Comparison of ENCODE assay signal across 14 cellular contexts in the genomic region with DNA sequence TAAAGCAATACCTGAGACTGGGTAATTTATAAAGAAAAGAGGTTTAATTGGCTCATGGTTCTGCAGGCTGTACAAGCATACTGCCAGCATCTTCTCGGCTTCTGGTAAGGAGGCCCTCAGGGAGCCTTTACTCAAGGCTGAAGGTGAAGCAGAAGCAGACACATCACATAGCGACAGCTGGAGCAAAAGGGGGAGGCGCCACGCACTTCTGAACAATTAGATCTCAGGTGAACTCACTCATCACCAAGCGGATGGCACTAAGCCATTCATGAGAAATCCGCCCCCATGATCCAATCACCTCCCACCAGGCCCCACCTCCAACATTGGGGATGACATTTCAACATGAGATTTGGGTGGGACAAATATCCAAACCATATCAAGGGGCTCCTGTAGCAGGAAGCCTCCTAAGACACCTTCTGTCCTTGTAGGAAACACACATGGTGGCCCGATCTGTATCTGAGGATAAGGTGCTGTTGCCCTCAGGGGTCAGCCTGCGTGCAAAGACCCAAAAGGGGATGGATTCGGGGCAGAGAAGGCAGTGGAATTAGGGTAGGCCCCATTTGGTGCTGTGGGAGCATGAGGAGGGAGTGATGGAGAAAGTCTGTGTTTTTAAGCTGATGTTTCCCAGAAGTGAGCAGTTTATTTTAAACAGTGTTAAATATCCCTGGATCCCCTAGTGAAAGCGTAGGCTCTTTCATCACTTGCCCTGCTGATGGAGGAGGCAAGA. TPM values are rescaled to one million over a fixed set of nuclear protein-coding genes. Genes with fewer than 3 reads are reported as not detected.
A peak's percentile ranks its signal among the peaks of the same experiment; 100 is the strongest.
DNase-seq lines count a peak whose midpoint lies in the region; ATAC-seq and TF ChIP-seq lines count a peak whose summit lies in the region.
"Had no signal": no experiment of that assay in that cellular context is flagged by ENCODE, and none has a peak within 500 bp of the region (broad histone marks: within the 10 kb centered on the region; RNA-seq: fewer than 3 reads in every experiment).

No MANE protein-coding gene starts in this region.

- intact Hi-C loops in sciatic nerve (cut with DNase I) = no loop called here

- peaks cover 21 to 24% of the 10 kb centered on the region in 2 experiments for H3K9me3 ChIP-seq in CD4-positive, CD25-positive, alpha-beta regulatory T cell (ENCODE audit: control insufficient read depth in 2 of 2, low read length in 2 of 2)

- H3K4me3 ChIP-seq in CD4-positive, CD25-positive, alpha-beta regulatory T cell (ENCODE audit: low read depth, low read length) = no peak overlapping the region
- H3K4me3 ChIP-seq: cardiac muscle cell, upper lobe of left lung had no signal

- H3K27me3 Mint-ChIP-seq in CD4-positive, CD25-positive, alpha-beta regulatory T cell = no peaks in the 10 kb centered on the region
- no peaks in the 10 kb centered on the region for H3K27me3 Mint-ChIP-seq in activated naive CD8-positive, alpha-beta T cell treated with anti-CD3 and anti-CD28 coated beads for 36 hours
- H3K27me3 Mint-ChIP-seq: progenitor cell of endocrine pancreas had no signal

- peaks cover 0 to 21% (median 6%) of the 10 kb centered on the region in 7 donors for H3K9me3 Mint-ChIP-seq in CD4-positive, CD25-positive, alpha-beta regulatory T cell
- peaks cover 28% of the 10 kb centered on the region for H3K9me3 Mint-ChIP-seq in activated naive CD8-positive, alpha-beta T cell treated with anti-CD3 and anti-CD28 coated beads for 36 hours

- H3K27me3 ChIP-seq in CD4-positive, CD25-positive, alpha-beta regulatory T cell (ENCODE audit: control insufficient read depth, insufficient read depth, low read length) = no peaks in the 10 kb centered on the region
- H3K27me3 ChIP-seq: cardiac muscle cell, upper lobe of left lung had no signal

- no peak for DNase-seq in CD4-positive, CD25-positive, alpha-beta regulatory T cell
- DNase-seq in activated naive CD8-positive, alpha-beta T cell treated with anti-CD3 and anti-CD28 coated beads for 36 hours = no peak
- DNase-seq in sciatic nerve (ENCODE audit: low spot score) = peak; percentile 26
- no peak for DNase-seq in NCI-H1436 (lab: John Stamatoyannopoulos, UW)
- DNase-seq in NCI-H446 (lab: John Stamatoyannopoulos, UW) = no peak
- DNase-seq: islet precursor cell, midbrain, WERI-Rb-1 had no signal

- peak overlapping the region; percentile 72 for H3K27ac ChIP-seq in CD4-positive, CD25-positive, alpha-beta regulatory T cell (ENCODE audit: insufficient read depth, low read length, poor library complexity, severe bottlenecking)
- H3K27ac ChIP-seq: C4-2B, cardiac muscle cell, upper lobe of left lung, WERI-Rb-1 had no signal

- peak overlapping the region in 3 of 4 donors; percentile 25 to 72 (median 50) for H3K4me3 Mint-ChIP-seq in CD4-positive, CD25-positive, alpha-beta regulatory T cell
- no peak overlapping the region for H3K4me3 Mint-ChIP-seq in activated naive CD8-positive, alpha-beta T cell treated with anti-CD3 and anti-CD28 coated beads for 36 hours

- peak overlapping the region; percentile 85 to 91 (median 86) for H3K27ac Mint-ChIP-seq in CD4-positive, CD25-positive, alpha-beta regulatory T cell
- H3K27ac Mint-ChIP-seq in activated naive CD8-positive, alpha-beta T cell treated with anti-CD3 and anti-CD28 coated beads for 36 hours = peak overlapping the region; percentile 79
- H3K27ac Mint-ChIP-seq: progenitor cell of endocrine pancreas had no signal

- peak; percentile 18 for TF ChIP-seq POLR2A in GM15510 (IDR thresholded peaks at IDR 0.05; ENCODE audit: borderline replicate concordance, extremely low read depth, insufficient read length)

- peaks cover 37% of the 10 kb centered on the region for H3K36me3 Mint-ChIP-seq in CD4-positive, CD25-positive, alpha-beta regulatory T cell
- H3K36me3 Mint-ChIP-seq in activated naive CD8-positive, alpha-beta T cell treated with anti-CD3 and anti-CD28 coated beads for 36 hours = peaks cover 89% of the 10 kb centered on the region

- peaks cover 19% of the 10 kb centered on the region for H3K4me1 ChIP-seq in CD4-positive, CD25-positive, alpha-beta regulatory T cell (ENCODE audit: control insufficient read depth, insufficient read depth, low read length, poor library complexity, severe bottlenecking)

- ATAC-seq in CD4-positive, CD25-positive, alpha-beta regulatory T cell (ENCODE audit: low read depth in 2 of 2) = no peak
- no peak for ATAC-seq in sciatic nerve
- no peak for ATAC-seq in GM21737 (IDR thresholded peaks at IDR 0.05; ENCODE audit: unreplicated experiment)

- H3K4me1 Mint-ChIP-seq in CD4-positive, CD25-positive, alpha-beta regulatory T cell = peaks cover 28 to 71% (median 48%) of the 10 kb centered on the region in 4 donors
- peaks cover 70% of the 10 kb centered on the region for H3K4me1 Mint-ChIP-seq in activated naive CD8-positive, alpha-beta T cell treated with anti-CD3 and anti-CD28 coated beads for 36 hours

- peaks cover 40% of the 10 kb centered on the region for H3K36me3 ChIP-seq in CD4-positive, CD25-positive, alpha-beta regulatory T cell (ENCODE audit: control insufficient read depth, insufficient read depth, low read length)
- H3K36me3 ChIP-seq: cardiac muscle cell, upper lobe of left lung, WERI-Rb-1 had no signal

RNA-seq across cellular contexts. Expression of a gene that starts 23.0 kb away (rescaled TPM):
- 63.1 TPM for total RNA-seq in CD4-positive, CD25-positive, alpha-beta regulatory T cell
- 10 to 100 TPM; 34.3 to 50.7 (median 37.3) TPM for polyA plus RNA-seq in CD4-positive, CD25-positive, alpha-beta regulatory T cell
- total RNA-seq in activated naive CD8-positive, alpha-beta T cell treated with anti-CD3 and anti-CD28 coated beads for 36 hours = 10 to 100 TPM; 99.3 to 99.5 TPM
- 1.7 TPM for total RNA-seq in sciatic nerve
- total RNA-seq: cardiac muscle cell, progenitor cell of endocrine pancreas had no signal
- polyA plus RNA-seq: cardiac muscle cell had no signal

Comparison
In these comparisons a context has a peak if more than half of its experiments do, and no peak if none do; other contexts are left out.
1. RNA of a gene that starts 23.0 kb away (total RNA-seq): 99.3 to 99.5 TPM in activated naive CD8-positive, alpha-beta T cell treated with anti-CD3 and anti-CD28 coated beads for 36 hours and 63.1 TPM in CD4-positive, CD25-positive, alpha-beta regulatory T cell (single experiment); 1.7 TPM in sciatic nerve (single experiment); every median in the first group is over 10 times any median in the second.